Comparison of ENCODE assay signal across 15 cellular contexts in the genomic region with DNA sequence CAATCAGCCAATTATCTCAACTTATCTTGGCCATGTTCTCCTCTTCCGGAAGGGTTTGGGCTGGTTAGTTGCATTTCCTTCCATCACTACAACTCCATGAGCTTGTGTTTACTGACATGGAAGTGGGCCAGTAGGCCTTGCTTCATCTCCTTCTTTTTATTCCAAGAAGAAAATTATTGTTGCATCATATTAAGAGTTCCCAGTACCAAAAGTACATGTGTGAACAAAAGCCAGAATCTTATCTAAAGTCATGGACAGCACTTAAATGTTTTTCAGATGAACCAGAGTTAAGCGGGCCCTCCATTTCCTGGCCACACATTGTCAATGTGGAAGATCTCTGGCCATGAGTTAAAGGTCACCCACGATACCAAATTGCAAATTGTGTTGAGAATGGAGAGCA.
DNase-seq lines count a peak whose midpoint lies in the region; FAIRE-seq and TF ChIP-seq lines count a peak whose summit lies in the region.
"Had no signal": no experiment of that assay in that cellular context is flagged by ENCODE, and none has a peak within 500 bp of the region (broad histone marks: within the 10 kb centered on the region; RNA-seq: fewer than 3 reads in every experiment).

No MANE protein-coding gene starts in this region.

- no peak overlapping the region for H3K27ac Mint-ChIP-seq in type B pancreatic cell
- H3K27ac Mint-ChIP-seq: activated naive CD8-positive, alpha-beta T cell treated with anti-CD3 and anti-CD28 coated beads, Interleukin-2, amount 10 ng/mL, durations not matched to agents 7 days and 5 days; CD8-positive, alpha-beta T cell; naive thymus-derived CD4-positive, alpha-beta T cell had no signal

- H3K23ac ChIP-seq in mesendoderm (ENCODE audit: low read length): no peak overlapping the region

- no peaks in the 10 kb centered on the region for H3K27me3 ChIP-seq in bronchial epithelial cell (ENCODE audit: control insufficient read depth, insufficient read depth, low read length)
- no peaks in the 10 kb centered on the region for H3K27me3 ChIP-seq in hepatocyte
- H3K27me3 ChIP-seq in subcutaneous abdominal adipose tissue (ENCODE audit: control insufficient read depth in 5 of 5, insufficient read depth in 4 of 5, low read length in 5 of 5): no peaks in the 10 kb centered on the region
- no peaks in the 10 kb centered on the region for H3K27me3 ChIP-seq in mesendoderm (ENCODE audit: insufficient read depth, low read length, poor library complexity)

- no peaks in the 10 kb centered on the region for H3K36me3 Mint-ChIP-seq in type B pancreatic cell
- H3K36me3 Mint-ChIP-seq: activated naive CD8-positive, alpha-beta T cell treated with anti-CD3 and anti-CD28 coated beads, Interleukin-2, amount 10 ng/mL, durations not matched to agents 7 days and 5 days; CD8-positive, alpha-beta T cell; naive thymus-derived CD4-positive, alpha-beta T cell had no signal

- H3K79me2 ChIP-seq in hepatocyte (no peaks in the 10 kb centered on the region), mesendoderm (ENCODE audit: control insufficient read depth, insufficient read depth, low read length) (no peaks in the 10 kb centered on the region)

- no peak overlapping the region for H3K4me3 ChIP-seq in bronchial epithelial cell (ENCODE audit: low read depth, low read length)
- no peak overlapping the region for H3K4me3 ChIP-seq in hepatocyte
- no peak overlapping the region for H3K4me3 ChIP-seq in subcutaneous abdominal adipose tissue (ENCODE audit: low read depth in 1 of 5, low read length in 5 of 5)
- H3K4me3 ChIP-seq in mesendoderm (ENCODE audit: low read length): no peak overlapping the region
- H3K4me3 ChIP-seq: SK-N-MC had no signal

- no peak overlapping the region for H2AFZ ChIP-seq in hepatocyte

- CTCF ChIA-PET in GM10248 (lab: Yijun Ruan, JAX): no interaction called here

- H3K27me3 Mint-ChIP-seq in type B pancreatic cell: no peaks in the 10 kb centered on the region
- H3K27me3 Mint-ChIP-seq: activated naive CD8-positive, alpha-beta T cell treated with anti-CD3 and anti-CD28 coated beads, Interleukin-2, amount 10 ng/mL, durations not matched to agents 7 days and 5 days; naive thymus-derived CD4-positive, alpha-beta T cell had no signal

- whole genome bisulfite sequencing in hepatocyte (ENCODE audit: low lambda C conversion rate, missing lambda C conversion rate): 49% methylated on average over 3 of the region's 3 CpGs
- no CpG with 5 or more reads among the region's 3 CpGs for WGBS in mesendoderm (ENCODE audit: extremely low coverage, insufficient coverage, low lambda C conversion rate)

- H3K4me1 Mint-ChIP-seq in type B pancreatic cell (ENCODE audit: unreplicated experiment): peaks cover 42% of the 10 kb centered on the region
- H3K4me1 Mint-ChIP-seq: activated naive CD8-positive, alpha-beta T cell treated with anti-CD3 and anti-CD28 coated beads, Interleukin-2, amount 10 ng/mL, durations not matched to agents 7 days and 5 days; naive thymus-derived CD4-positive, alpha-beta T cell had no signal

- H4K8ac ChIP-seq in mesendoderm (ENCODE audit: low read depth, low read length): no peak overlapping the region

- no peak overlapping the region for H3K4ac ChIP-seq in mesendoderm (ENCODE audit: low read depth, low read length)

- H3K9ac ChIP-seq in subcutaneous abdominal adipose tissue (ENCODE audit: low read length in 5 of 5) (no peak overlapping the region), mesendoderm (ENCODE audit: low read length) (no peak overlapping the region)

- H3K4me1 ChIP-seq in hepatocyte (ENCODE audit: insufficient read depth) (peaks cover 14% of the 10 kb centered on the region), subcutaneous abdominal adipose tissue (ENCODE audit: control insufficient read depth in 5 of 5, insufficient read depth in 5 of 5, low read length in 5 of 5) (peaks cover 0 to 12% (median 4%) of the 10 kb centered on the region in 5 donors), mesendoderm (ENCODE audit: control insufficient read depth, low read depth, low read length) (no peaks in the 10 kb centered on the region)

- TF ChIP-seq CTCF in bronchial epithelial cell (IDR thresholded peaks at IDR 0.05; ENCODE audit: insufficient read depth, low read length, severe bottlenecking) (no peak), hepatocyte (IDR thresholded peaks at IDR 0.05; ENCODE audit: poor library complexity) (no peak), type B pancreatic cell (conservative IDR thresholded peaks at IDR 0.05) (no peak), GM10248 (IDR thresholded peaks at IDR 0.05; ENCODE audit: control extremely low read depth, extremely low read depth, low read depth, missing control alignments) (no peak)

- no peak overlapping the region for H3K18ac ChIP-seq in mesendoderm (ENCODE audit: low read length)

- no peak overlapping the region for H2BK15ac ChIP-seq in mesendoderm (replicated peaks; ENCODE audit: low read depth)

- H3K79me1 ChIP-seq in mesendoderm (ENCODE audit: low read length): no peaks in the 10 kb centered on the region

- H2BK5ac ChIP-seq in mesendoderm (ENCODE audit: low read length): no peak overlapping the region

- DNase-seq in GM03348 (ENCODE audit: low spot score) (peak; percentile 54), bronchial epithelial cell (ENCODE audit: low read depth) (peak; percentile 45), hepatocyte (ENCODE audit: low spot score) (no peak), type B pancreatic cell (ENCODE audit: extremely low spot score, unreplicated experiment) (no peak), GM10248 (ENCODE audit: extremely low spot score) (no peak), mesendoderm (no peak), CD1c-positive myeloid dendritic cell (ENCODE audit: extremely low spot score) (no peak)
- DNase-seq: activated naive CD8-positive, alpha-beta T cell treated with anti-CD3 and anti-CD28 coated beads, Interleukin-2, amount 10 ng/mL, durations not matched to agents 7 days and 5 days; CD8-positive, alpha-beta T cell; effector CD8-positive, alpha-beta T cell; naive thymus-derived CD4-positive, alpha-beta T cell; NCI-H1105 had no signal

- POLR2A ChIA-PET in GM10248 (lab: Yijun Ruan, JAX): no interaction called here

- H2AK5ac ChIP-seq in mesendoderm (ENCODE audit: low read length): no peak overlapping the region

- H3K27ac ChIP-seq in hepatocyte: peak overlapping the region; percentile 12
- H3K27ac ChIP-seq in subcutaneous abdominal adipose tissue (ENCODE audit: low read depth, low read length): peak overlapping the region; percentile 26
- no peak overlapping the region for H3K27ac ChIP-seq in mesendoderm (ENCODE audit: low read depth, low read length)
- H3K27ac ChIP-seq: SK-N-MC, VCaP had no signal

- H3K9me3 Mint-ChIP-seq in type B pancreatic cell: no peaks in the 10 kb centered on the region

- no peaks in the 10 kb centered on the region for H3K36me3 ChIP-seq in bronchial epithelial cell (ENCODE audit: control insufficient read depth, insufficient read depth, low read length)
- H3K36me3 ChIP-seq in hepatocyte (replicated peaks; ENCODE audit: insufficient read depth, low read depth): no peaks in the 10 kb centered on the region
- H3K36me3 ChIP-seq in subcutaneous abdominal adipose tissue (ENCODE audit: control insufficient read depth in 5 of 5, insufficient read depth in 5 of 5, low read length in 5 of 5): no peaks in the 10 kb centered on the region
- H3K36me3 ChIP-seq in mesendoderm (ENCODE audit: control insufficient read depth, insufficient read depth, low read length): no peaks in the 10 kb centered on the region

- no peak overlapping the region for H3K4me2 ChIP-seq in hepatocyte
- H3K4me2 ChIP-seq in mesendoderm (ENCODE audit: low read length): no peak overlapping the region

- H4K5ac ChIP-seq in mesendoderm (ENCODE audit: low read length): no peak overlapping the region

- no peak for FAIRE-seq in bronchial epithelial cell (lab: Jason Lieb, UNC)

- H4K20me1 ChIP-seq in hepatocyte (ENCODE audit: insufficient read depth, poor library complexity, severe bottlenecking): no peaks in the 10 kb centered on the region

- no peak overlapping the region for H3K4me3 Mint-ChIP-seq in type B pancreatic cell
- H3K4me3 Mint-ChIP-seq: activated naive CD8-positive, alpha-beta T cell treated with anti-CD3 and anti-CD28 coated beads, Interleukin-2, amount 10 ng/mL, durations not matched to agents 7 days and 5 days; CD8-positive, alpha-beta T cell; naive thymus-derived CD4-positive, alpha-beta T cell had no signal

- no peaks in the 10 kb centered on the region for H3K9me2 ChIP-seq in hepatocyte (replicated peaks; ENCODE audit: insufficient read depth)

- H3K9me3 ChIP-seq in hepatocyte (ENCODE audit: low read depth) (no peaks in the 10 kb centered on the region), subcutaneous abdominal adipose tissue (ENCODE audit: control insufficient read depth in 5 of 5, low read length in 5 of 5) (no peaks in the 10 kb centered on the region)

- no peak overlapping the region for H3K56ac ChIP-seq in mesendoderm (ENCODE audit: low read length)

- no peak overlapping the region for H2BK120ac ChIP-seq in mesendoderm (ENCODE audit: low read depth, low read length)

Comparison
In these comparisons a context has a peak if more than half of its experiments do, and no peak if none do; other contexts are left out.
1. DNase-seq: peak in GM03348 (single experiment) and bronchial epithelial cell (single experiment); none in hepatocyte (single experiment), type B pancreatic cell (single experiment), GM10248 (single experiment), mesendoderm (single experiment) and CD1c-positive myeloid dendritic cell (single experiment).